In genomic region chr7:117673839-117674238, GRCh38 we compare ENCODE assay signal across 9 cellular contexts.
DNase-seq lines count a peak whose midpoint lies in the region; ATAC-seq, FAIRE-seq and TF ChIP-seq lines count a peak whose summit lies in the region.
"Had no signal": no experiment of that assay in that cellular context is flagged by ENCODE, and none has a peak within 500 bp of the region (broad histone marks: within the 10 kb centered on the region; RNA-seq: fewer than 3 reads in every experiment).

No MANE protein-coding gene starts in this region.

- no peaks in the 10 kb centered on the region for H3K4me1 ChIP-seq in left ventricle myocardium inferior

- H3K4me3 ChIP-seq in left ventricle myocardium inferior = no peak overlapping the region

- H3K9me3 Mint-ChIP-seq in nephron progenitor cell (no peaks in the 10 kb centered on the region), natural killer cell (peaks cover 0 to 2% of the 10 kb centered on the region in 2 donors)
- no peaks in the 10 kb centered on the region for H3K9me3 Mint-ChIP-seq in activated CD4-positive, alpha-beta T cell treated with anti-CD3 and anti-CD28 coated beads, Interleukin-2, amount 10 ng/mL, durations not matched to agents 7 days and 5 days
- H3K9me3 Mint-ChIP-seq: activated naive CD4-positive, alpha-beta T cell treated with anti-CD3 and anti-CD28 coated beads, Interleukin-2, amount 50 U/mL, for 24 hours had no signal

- H3K27ac ChIP-seq in left ventricle myocardium inferior (replicated peaks) = no peak overlapping the region

- FAIRE-seq in colon (lab: Jason Lieb, UNC) = peak; percentile 21

- no peaks in the 10 kb centered on the region for H3K36me3 ChIP-seq in left ventricle myocardium inferior

- H3K4me1 Mint-ChIP-seq in nephron progenitor cell (peaks cover 32% of the 10 kb centered on the region), natural killer cell (no peaks in the 10 kb centered on the region)
- H3K4me1 Mint-ChIP-seq in activated CD4-positive, alpha-beta T cell treated with anti-CD3 and anti-CD28 coated beads, Interleukin-2, amount 10 ng/mL, durations not matched to agents 7 days and 5 days = no peaks in the 10 kb centered on the region
- H3K4me1 Mint-ChIP-seq: activated naive CD4-positive, alpha-beta T cell treated with anti-CD3 and anti-CD28 coated beads, Interleukin-2, amount 50 U/mL, for 24 hours had no signal

- CTCF ChIA-PET in activated CD4-positive, alpha-beta T cell treated with anti-CD3 and anti-CD28 coated beads, Interleukin-2, amount 10 ng/mL, durations not matched to agents 7 days and 5 days (lab: Charles Lee) = no interaction called here

- intact Hi-C loops in left ventricle myocardium inferior (cut with micrococcal nuclease) = no loop called here
- intact Hi-C loops in cardiac septum (cut with DNase I) = no loop called here
- intact Hi-C loops in natural killer cell (cut with micrococcal nuclease) = no loop called here

- H3K4me3 Mint-ChIP-seq in nephron progenitor cell (peak overlapping the region; percentile 65), natural killer cell (no peak overlapping the region)
- H3K4me3 Mint-ChIP-seq in activated CD4-positive, alpha-beta T cell treated with anti-CD3 and anti-CD28 coated beads, Interleukin-2, amount 10 ng/mL, durations not matched to agents 7 days and 5 days = no peak overlapping the region
- H3K4me3 Mint-ChIP-seq: activated naive CD4-positive, alpha-beta T cell treated with anti-CD3 and anti-CD28 coated beads, Interleukin-2, amount 50 U/mL, for 24 hours had no signal

- no peaks in the 10 kb centered on the region for H3K9me3 ChIP-seq in left ventricle myocardium inferior (replicated peaks)

- H3K27me3 ChIP-seq in left ventricle myocardium inferior (ENCODE audit: low read depth) = peaks cover 10% of the 10 kb centered on the region

- H3K27me3 Mint-ChIP-seq in nephron progenitor cell (ENCODE audit: low read depth, poor library complexity) = no peaks in the 10 kb centered on the region
- H3K27me3 Mint-ChIP-seq in activated CD4-positive, alpha-beta T cell treated with anti-CD3 and anti-CD28 coated beads, Interleukin-2, amount 10 ng/mL, durations not matched to agents 7 days and 5 days = no peaks in the 10 kb centered on the region
- H3K27me3 Mint-ChIP-seq in natural killer cell (ENCODE audit: low read depth in 2 of 2) = no peaks in the 10 kb centered on the region
- H3K27me3 Mint-ChIP-seq: activated naive CD4-positive, alpha-beta T cell treated with anti-CD3 and anti-CD28 coated beads, Interleukin-2, amount 50 U/mL, for 24 hours had no signal

- ATAC-seq in natural killer cell = no peak

- peak; percentile 41 for TF ChIP-seq CTCF in left ventricle myocardium inferior (IDR thresholded peaks at IDR 0.05; ENCODE audit: borderline replicate concordance)
- TF ChIP-seq CTCF in nephron progenitor cell (IDR thresholded peaks at IDR 0.05) = peak; percentile 39
- TF ChIP-seq CTCF in natural killer cell (IDR thresholded peaks at IDR 0.05) = no peak

- H3K27ac Mint-ChIP-seq in nephron progenitor cell (no peak overlapping the region), natural killer cell (no peak overlapping the region)
- H3K27ac Mint-ChIP-seq in activated CD4-positive, alpha-beta T cell treated with anti-CD3 and anti-CD28 coated beads, Interleukin-2, amount 10 ng/mL, durations not matched to agents 7 days and 5 days = no peak overlapping the region
- H3K27ac Mint-ChIP-seq: activated naive CD4-positive, alpha-beta T cell treated with anti-CD3 and anti-CD28 coated beads, Interleukin-2, amount 50 U/mL, for 24 hours had no signal

- H3K36me3 Mint-ChIP-seq in nephron progenitor cell (ENCODE audit: low read depth) (no peaks in the 10 kb centered on the region), natural killer cell (no peaks in the 10 kb centered on the region)
- no peaks in the 10 kb centered on the region for H3K36me3 Mint-ChIP-seq in activated CD4-positive, alpha-beta T cell treated with anti-CD3 and anti-CD28 coated beads, Interleukin-2, amount 10 ng/mL, durations not matched to agents 7 days and 5 days (ENCODE audit: low read depth)
- H3K36me3 Mint-ChIP-seq: activated naive CD4-positive, alpha-beta T cell treated with anti-CD3 and anti-CD28 coated beads, Interleukin-2, amount 50 U/mL, for 24 hours had no signal

- POLR2A ChIA-PET in activated CD4-positive, alpha-beta T cell treated with anti-CD3 and anti-CD28 coated beads, Interleukin-2, amount 10 ng/mL, durations not matched to agents 7 days and 5 days (lab: Charles Lee) = no interaction called here

- DNase-seq in left ventricle myocardium inferior = no peak
- no peak for DNase-seq in cardiac septum (ENCODE audit: low spot score)
- DNase-seq in NCI-H1105 (lab: John Stamatoyannopoulos, UW) = peak; percentile 47
- DNase-seq in nephron progenitor cell = no peak
- no peak for DNase-seq in activated CD4-positive, alpha-beta T cell treated with anti-CD3 and anti-CD28 coated beads, Interleukin-2, amount 10 ng/mL, durations not matched to agents 7 days and 5 days
- DNase-seq in activated CD4-positive, alpha-beta T cell treated with anti-CD3 and anti-CD28 coated beads for 48 hours = no peak
- no peak for DNase-seq in natural killer cell
